Comparison of ENCODE assay signal across 10 cellular contexts in the genomic region with DNA sequence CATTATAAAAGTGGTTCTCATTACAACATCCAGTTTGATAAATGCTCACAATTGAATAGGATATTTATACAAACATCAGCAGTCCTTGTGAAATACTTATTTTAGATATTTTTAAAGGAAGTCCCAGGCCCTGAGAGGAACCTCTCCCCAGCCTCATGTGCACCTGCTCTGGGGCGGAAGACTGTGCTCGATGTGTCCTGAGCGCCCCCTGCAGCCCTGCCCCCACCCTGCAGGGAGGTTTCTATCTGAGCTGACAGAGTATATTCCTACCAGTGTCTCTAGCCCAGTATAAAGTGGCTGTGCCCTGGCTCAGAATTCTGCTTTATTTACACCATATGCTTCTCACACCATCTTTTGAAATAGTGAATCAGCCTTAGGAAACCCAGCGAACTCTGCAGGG.
DNase-seq lines count a peak whose midpoint lies in the region; ATAC-seq, FAIRE-seq and TF ChIP-seq lines count a peak whose summit lies in the region.
"Had no signal": no experiment of that assay in that cellular context is flagged by ENCODE, and none has a peak within 500 bp of the region (broad histone marks: within the 10 kb centered on the region; RNA-seq: fewer than 3 reads in every experiment).

No MANE protein-coding gene starts in this region.

- no peaks in the 10 kb centered on the region for H3K9me3 Mint-ChIP-seq in CD4-positive, alpha-beta T cell
- H3K9me3 Mint-ChIP-seq: activated naive CD4-positive, alpha-beta T cell treated with anti-CD3 and anti-CD28 coated beads, Interleukin-2, amount 50 U/mL, for 24 hours had no signal

- H3K79me2 ChIP-seq in OCI-LY3 (ENCODE audit: low read length), result no peaks in the 10 kb centered on the region

- no peak overlapping the region for H3K27ac ChIP-seq in CD4-positive, alpha-beta T cell (ENCODE audit: low read depth, low read length)
- H3K27ac ChIP-seq in OCI-LY3 (ENCODE audit: low read length), result no peak overlapping the region

- POLR2A ChIA-PET in CD4-positive, alpha-beta T cell (lab: Charles Lee), result no interaction called here

- peaks cover 32% of the 10 kb centered on the region for H3K27me3 Mint-ChIP-seq in CD4-positive, alpha-beta T cell

- H3K9me3 ChIP-seq in CD4-positive, alpha-beta T cell (ENCODE audit: control insufficient read depth, low read length), result no peaks in the 10 kb centered on the region
- no peaks in the 10 kb centered on the region for H3K9me3 ChIP-seq in OCI-LY3 (ENCODE audit: insufficient read depth, low read length)

- H3K9ac ChIP-seq in OCI-LY3 (ENCODE audit: low read length), result no peak overlapping the region

- ATAC-seq in CD4-positive, alpha-beta T cell (ENCODE audit: poor library complexity), result peak; percentile 53
- peak; percentile 60 for ATAC-seq in GM18909 (IDR thresholded peaks at IDR 0.05; ENCODE audit: poor library complexity, unreplicated experiment)

- H3K4me3 Mint-ChIP-seq in CD4-positive, alpha-beta T cell, result no peak overlapping the region
- H3K4me3 Mint-ChIP-seq: activated naive CD4-positive, alpha-beta T cell treated with anti-CD3 and anti-CD28 coated beads, Interleukin-2, amount 50 U/mL, for 24 hours had no signal

- H2AFZ ChIP-seq in OCI-LY3 (ENCODE audit: low read depth, low read length), result peak overlapping the region; percentile 58; the same call in 1 of the 2 replicates

- no peak overlapping the region for H3K27ac Mint-ChIP-seq in CD4-positive, alpha-beta T cell

- H3K36me3 ChIP-seq in OCI-LY3 (replicated peaks; ENCODE audit: low read depth, low read length), result no peaks in the 10 kb centered on the region

- peaks cover 23% of the 10 kb centered on the region for H3K4me1 Mint-ChIP-seq in CD4-positive, alpha-beta T cell (ENCODE audit: low read depth)

- no peaks in the 10 kb centered on the region for H3K36me3 Mint-ChIP-seq in CD4-positive, alpha-beta T cell (ENCODE audit: low read depth)
- H3K36me3 Mint-ChIP-seq: activated naive CD4-positive, alpha-beta T cell treated with anti-CD3 and anti-CD28 coated beads, Interleukin-2, amount 50 U/mL, for 24 hours had no signal

- CTCF ChIA-PET in CD4-positive, alpha-beta T cell (lab: Charles Lee), result interaction anchor here (0.6 to 1.6 kb wide), 3 partner anchors 18 to 45 kb away, joined by 3 to 5 read pairs (median 3); no protein-coding TSS in a partner anchor

- H4K20me1 ChIP-seq in OCI-LY3 (ENCODE audit: insufficient read depth, low read length), result no peaks in the 10 kb centered on the region

- peak overlapping the region; percentile 55 for H3K4me2 ChIP-seq in OCI-LY3 (ENCODE audit: low read length)

- 0 out of 2 replicates have a peak overlapping the region, but pooled peaks have one; percentile 36 for H3K4me3 ChIP-seq in OCI-LY3 (ENCODE audit: low read length)
- H3K4me3 ChIP-seq in fibroblast of villous mesenchyme (ENCODE audit: low read depth, low read length), result no peak overlapping the region

- peak; percentile 32 for TF ChIP-seq CTCF in CD4-positive, alpha-beta T cell (IDR thresholded peaks at IDR 0.05)
- peak; percentile 65 for TF ChIP-seq CTCF in OCI-LY3 (IDR thresholded peaks at IDR 0.05; ENCODE audit: low read depth, low read length)
- peak; percentile 7 for TF ChIP-seq CTCF in fibroblast of villous mesenchyme (IDR thresholded peaks at IDR 0.05; ENCODE audit: insufficient read depth, low read depth, low read length)
- no peak for TF ChIP-seq CTCF in D721Med (IDR thresholded peaks at IDR 0.05; ENCODE audit: insufficient read depth, missing control alignments)

- peaks cover 38% of the 10 kb centered on the region for H3K4me1 ChIP-seq in OCI-LY3 (ENCODE audit: low read length)

- no peak for FAIRE-seq in D721Med (lab: Jason Lieb, UNC)

- peak in 3 of 10 experiments; percentile 28 to 41 (median 30) for DNase-seq in CD4-positive, alpha-beta T cell
- DNase-seq in fibroblast of villous mesenchyme (ENCODE audit: low read depth) (no peak), islet precursor cell (no peak), EL (no peak), D721Med (ENCODE audit: insufficient read length, low spot score) (no peak), NCI-H2081 (lab: John Stamatoyannopoulos, UW) (no peak)
- DNase-seq: NCI-H1105 had no signal

- H3K27me3 ChIP-seq in CD4-positive, alpha-beta T cell (ENCODE audit: control insufficient read depth, insufficient read depth, low read length), result peaks cover 19% of the 10 kb centered on the region
- H3K27me3 ChIP-seq in OCI-LY3 (ENCODE audit: low read depth, low read length), result peaks cover 38% of the 10 kb centered on the region

- intact Hi-C loops in CD4-positive, alpha-beta T cell (cut with DNase I, micrococcal nuclease), result no loop called here
